In the genomic region with DNA sequence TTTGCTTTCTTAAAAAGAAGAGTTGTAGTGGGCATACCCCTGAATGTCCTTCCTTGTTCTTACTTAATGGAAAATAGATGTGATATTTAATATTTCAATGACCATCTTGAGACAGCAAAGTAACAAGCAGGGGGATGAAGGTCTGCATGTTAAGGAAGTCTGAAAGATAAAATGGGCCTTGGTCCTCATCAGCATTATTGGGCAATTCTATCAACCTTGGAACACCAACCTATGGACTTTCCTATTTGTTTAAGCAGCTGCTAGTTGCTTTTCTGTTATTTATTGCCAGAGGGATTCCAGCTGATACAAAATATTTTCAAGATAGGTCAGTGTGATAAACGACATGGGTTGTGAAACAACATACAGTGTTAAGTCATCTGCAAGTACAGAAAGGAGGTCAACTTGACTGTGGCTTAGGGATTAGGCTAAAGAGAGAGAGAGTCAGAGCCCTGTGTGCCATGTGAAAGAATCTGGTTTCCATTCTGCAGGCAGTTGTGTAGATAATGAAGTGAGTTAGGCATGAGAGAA, we compare ENCODE assay signal across 25 cellular contexts. TPM values are rescaled to one million over a fixed set of nuclear protein-coding genes. Genes with fewer than 3 reads are reported as not detected.
DNase-seq lines count a peak whose midpoint lies in the region; ATAC-seq and TF ChIP-seq lines count a peak whose summit lies in the region.
"Had no signal": no experiment of that assay in that cellular context is flagged by ENCODE, and none has a peak within 500 bp of the region (broad histone marks: within the 10 kb centered on the region; RNA-seq: fewer than 3 reads in every experiment).

No MANE protein-coding gene starts in this region.

- no peaks in the 10 kb centered on the region for H3K9me1 ChIP-seq in IMR-90 (ENCODE audit: insufficient read depth, low read length)

- WGBS in IMR-90 (ENCODE audit: extremely low coverage in 2 of 2, insufficient read length in 1 of 2), 2 experiments = 0% methylated on average over 1 of the region's 1 CpG; no CpG with 5 or more reads in 1 of the 2 experiments
- 7% methylated on average over 1 of the region's 1 CpG for WGBS in right lobe of liver (ENCODE audit: insufficient coverage, low coverage, low lambda C conversion rate, missing lambda C conversion rate)
- 5% methylated on average over 1 of the region's 1 CpG for WGBS in SK-N-SH (ENCODE audit: low lambda C conversion rate)

- H3K27ac ChIP-seq in IMR-90 (ENCODE audit: insufficient read depth, low read length) = peak overlapping the region; percentile 87; the same call in 1 of the 2 replicates
- peak overlapping the region; percentile 14 to 75 (median 67) for H3K27ac ChIP-seq in right lobe of liver
- no peak overlapping the region for H3K27ac ChIP-seq in effector memory CD4-positive, alpha-beta T cell (ENCODE audit: insufficient read depth, low read length, poor library complexity, severe bottlenecking)
- no peak overlapping the region for H3K27ac ChIP-seq in SK-N-SH (ENCODE audit: low read depth in 2 of 2, low read length in 1 of 2)
- H3K27ac ChIP-seq: BLaER1 treated with 17β-estradiol and CSF1 and Interleukin-3, amounts not matched to agents 10 nM and 100 nM; lower lobe of right lung; neural progenitor cell; tibial nerve had no signal

- H2AK5ac ChIP-seq in IMR-90 (ENCODE audit: low read depth, low read length) = no peak overlapping the region

- H3F3A ChIP-seq in SK-N-SH (replicated peaks; ENCODE audit: insufficient read depth) = no peaks in the 10 kb centered on the region

- peak overlapping the region; percentile 27; the same call in 1 of the 2 replicates for H3K18ac ChIP-seq in IMR-90 (ENCODE audit: low read depth, low read length)

- TF ChIP-seq POLR2A in IMR-90 (IDR thresholded peaks at IDR 0.05; ENCODE audit: low read depth, low read length) (no peak), right lobe of liver (IDR thresholded peaks at IDR 0.05) (peak; percentile 29)

- DNase-seq in IMR-90 = no peak
- DNase-seq in epithelial cell of esophagus (ENCODE audit: low read depth) = peak; percentile 8
- peak in 1 of 3 donors; percentile 48 for DNase-seq in right lobe of liver
- no peak for DNase-seq in stimulated activated effector memory CD8-positive, alpha-beta T cell treated with anti-CD3 and anti-CD28 coated beads, Interleukin-12 subunit alpha, Interleukin-12 subunit beta, amount 100 ng/mL, for 72 hours (ENCODE audit: low spot score in 2 of 2)
- no peak for DNase-seq in effector memory CD4-positive, alpha-beta T cell
- DNase-seq in NCI-H146 treated with DMSO at 0.1 percent for 48 hours (lab: John Stamatoyannopoulos, UW; ENCODE audit: unreplicated experiment) = no peak
- DNase-seq in SK-N-SH = no peak
- DNase-seq: activated CD4-positive, CD25-positive, alpha-beta regulatory T cell treated with anti-CD3 and anti-CD28 coated beads, Interleukin-2, amount 50 U/mL, for 72 hours; activated CD8-positive, alpha-beta T cell treated with anti-CD3 and anti-CD28 coated beads for 36 hours; activated effector memory CD4-positive, alpha-beta T cell treated with Interleukin-2 at 50 U/mL for 16 hours; caudate nucleus; DMS79; GDM1; KBM-7; lower lobe of right lung; NCI-H1417 treated with DMSO at 0.1 percent for 48 hours; NCI-H2107; NCI-H446; NCI-H82; RPMI8226 had no signal

- no peak overlapping the region for H2BK5ac ChIP-seq in IMR-90 (ENCODE audit: low read depth, low read length, poor library complexity, severe bottlenecking)

- no peak overlapping the region for H3K9ac ChIP-seq in IMR-90 (ENCODE audit: low read depth, low read length)
- H3K9ac ChIP-seq in SK-N-SH = no peak overlapping the region
- H3K9ac ChIP-seq: BLaER1 treated with 17β-estradiol and CSF1 and Interleukin-3, amounts not matched to agents 10 nM and 100 nM; neural progenitor cell had no signal

- intact Hi-C loops in IMR-90 (cut with micrococcal nuclease) = no loop called here
- intact Hi-C loops in right lobe of liver (cut with DNase I) = no loop called here

- peaks cover 5% of the 10 kb centered on the region; the same call in 1 of the 2 replicates for H3K4me1 ChIP-seq in IMR-90 (ENCODE audit: control insufficient read depth, insufficient read depth, low read length)
- H3K4me1 ChIP-seq in right lobe of liver = peaks cover 0 to 32% (median 11%) of the 10 kb centered on the region in 4 donors
- H3K4me1 ChIP-seq in effector memory CD4-positive, alpha-beta T cell (ENCODE audit: control insufficient read depth, insufficient read depth, low read length, poor library complexity, severe bottlenecking) = no peaks in the 10 kb centered on the region
- no peaks in the 10 kb centered on the region for H3K4me1 ChIP-seq in SK-N-SH (ENCODE audit: control insufficient read depth in 1 of 2, insufficient read depth in 2 of 2, low read depth in 1 of 2, low read length in 1 of 2)
- H3K4me1 ChIP-seq: BLaER1 treated with 17β-estradiol and CSF1 and Interleukin-3, amounts not matched to agents 10 nM and 100 nM; lower lobe of right lung; neural progenitor cell; tibial nerve had no signal

- no peak for TF ChIP-seq CTCF in IMR-90 (conservative IDR thresholded peaks at IDR 0.05; ENCODE audit: low read depth, low read length)
- TF ChIP-seq CTCF in epithelial cell of esophagus (IDR thresholded peaks at IDR 0.05; ENCODE audit: insufficient read depth, low read depth, low read length, missing control alignments) = no peak
- TF ChIP-seq CTCF in right lobe of liver (IDR thresholded peaks at IDR 0.05) = no peak
- TF ChIP-seq CTCF in SK-N-SH (IDR thresholded peaks at IDR 0.05) = no peak

- H4K20me1 ChIP-seq in IMR-90 (ENCODE audit: insufficient read depth, low read length) (no peaks in the 10 kb centered on the region), SK-N-SH (ENCODE audit: insufficient read depth) (no peaks in the 10 kb centered on the region)
- H4K20me1 ChIP-seq: BLaER1 treated with 17β-estradiol and CSF1 and Interleukin-3, amounts not matched to agents 10 nM and 100 nM had no signal

- H4K5ac ChIP-seq in IMR-90 (ENCODE audit: low read depth, low read length) = no peak overlapping the region; the same call in 1 of the 2 replicates

- H3K14ac ChIP-seq in IMR-90 (replicated peaks; ENCODE audit: low read depth, low read length) = no peak overlapping the region

- no peak overlapping the region for H3K4ac ChIP-seq in IMR-90 (ENCODE audit: low read depth, low read length)

- no peaks in the 10 kb centered on the region for H3K9me2 ChIP-seq in SK-N-SH

- H3K27ac Mint-ChIP-seq in stimulated activated effector memory CD8-positive, alpha-beta T cell treated with anti-CD3 and anti-CD28 coated beads, Interleukin-12 subunit alpha, Interleukin-12 subunit beta, amount 100 ng/mL, for 72 hours = no peak overlapping the region
- H3K27ac Mint-ChIP-seq: activated CD8-positive, alpha-beta T cell treated with anti-CD3 and anti-CD28 coated beads for 36 hours; activated naive CD8-positive, alpha-beta T cell; neural progenitor cell; T-helper 1 cell treated with Interleukin-12 subunit alpha and Interleukin-12 subunit beta and Interleukin-4 antibody, amounts not matched to agents 30 μg/mL and 1 μg/mL, for 36 hours had no signal

- ATAC-seq in IMR-90 (ENCODE audit: low read depth) (no peak), right lobe of liver (peak; percentile 66 to 80 (median 74))
- peak; percentile 61 for ATAC-seq in stimulated activated effector memory CD8-positive, alpha-beta T cell treated with anti-CD3 and anti-CD28 coated beads, Interleukin-12 subunit alpha, Interleukin-12 subunit beta, amount 100 ng/mL, for 72 hours
- ATAC-seq: activated CD8-positive, alpha-beta T cell treated with anti-CD3 and anti-CD28 coated beads for 36 hours had no signal

- H3K36me3 Mint-ChIP-seq in stimulated activated effector memory CD8-positive, alpha-beta T cell treated with anti-CD3 and anti-CD28 coated beads, Interleukin-12 subunit alpha, Interleukin-12 subunit beta, amount 100 ng/mL, for 72 hours = no peaks in the 10 kb centered on the region
- H3K36me3 Mint-ChIP-seq: neural progenitor cell had no signal

- TF ChIP-seq RAD21 in IMR-90 (IDR thresholded peaks at IDR 0.05; ENCODE audit: low read length) (no peak), SK-N-SH (IDR thresholded peaks at IDR 0.05; ENCODE audit: low read length) (no peak)

- H3K4me1 Mint-ChIP-seq in stimulated activated effector memory CD8-positive, alpha-beta T cell treated with anti-CD3 and anti-CD28 coated beads, Interleukin-12 subunit alpha, Interleukin-12 subunit beta, amount 100 ng/mL, for 72 hours = peaks cover 15% of the 10 kb centered on the region
- H3K4me1 Mint-ChIP-seq: neural progenitor cell had no signal

- H3K27me3 ChIP-seq in IMR-90 (ENCODE audit: control insufficient read depth, insufficient read depth, low read length) (no peaks in the 10 kb centered on the region; the same call in 1 of the 2 replicates), right lobe of liver (no peaks in the 10 kb centered on the region), SK-N-SH (ENCODE audit: insufficient read depth) (no peaks in the 10 kb centered on the region)
- no peaks in the 10 kb centered on the region for H3K27me3 ChIP-seq in effector memory CD4-positive, alpha-beta T cell (replicated peaks; ENCODE audit: control insufficient read depth, insufficient read depth, low read length, poor library complexity, severe bottlenecking)
- H3K27me3 ChIP-seq: BLaER1 treated with 17β-estradiol and CSF1 and Interleukin-3, amounts not matched to agents 10 nM and 100 nM; neural progenitor cell; tibial nerve had no signal

- POLR2A ChIA-PET in IMR-90 (lab: Charles Lee; ENCODE audit: unreplicated experiment) (no interaction called here), SK-N-SH (lab: Yijun Ruan, JAX) (no interaction called here)

- no peak overlapping the region; the same call in 1 of the 2 replicates for H3K4me2 ChIP-seq in IMR-90 (ENCODE audit: low read depth, low read length)
- H3K4me2 ChIP-seq in SK-N-SH = no peak overlapping the region
- H3K4me2 ChIP-seq: BLaER1 treated with 17β-estradiol and CSF1 and Interleukin-3, amounts not matched to agents 10 nM and 100 nM; neural progenitor cell had no signal

- H2AFZ ChIP-seq in IMR-90 (replicated peaks; ENCODE audit: low read length, poor library complexity) (no peak overlapping the region), SK-N-SH (ENCODE audit: low read depth) (no peak overlapping the region)
- H2AFZ ChIP-seq: neural progenitor cell had no signal

- H3K9me3 Mint-ChIP-seq in stimulated activated effector memory CD8-positive, alpha-beta T cell treated with anti-CD3 and anti-CD28 coated beads, Interleukin-12 subunit alpha, Interleukin-12 subunit beta, amount 100 ng/mL, for 72 hours = no peaks in the 10 kb centered on the region
- H3K9me3 Mint-ChIP-seq: activated CD8-positive, alpha-beta T cell treated with anti-CD3 and anti-CD28 coated beads for 36 hours; T-helper 1 cell treated with Interleukin-12 subunit alpha and Interleukin-12 subunit beta and Interleukin-4 antibody, amounts not matched to agents 30 μg/mL and 1 μg/mL, for 36 hours had no signal

- H2BK15ac ChIP-seq in IMR-90 (ENCODE audit: low read depth, low read length) = no peak overlapping the region

- no TSS peak for BruUV-seq in IMR-90 (replicated peaks; lab: Mats Ljungman, UMichigan)

- CTCF ChIA-PET in IMR-90 (lab: Yijun Ruan, JAX) = no interaction called here
- CTCF ChIA-PET in SK-N-SH (lab: Yijun Ruan, JAX) = no interaction called here

- dilution Hi-C loops in IMR-90 (cut with HindIII; ENCODE audit: low sequenced_read_pairs, unreplicated experiment) = no loop called here

- no peak for TF ChIP-seq EP300 in SK-N-SH (IDR thresholded peaks at IDR 0.05; ENCODE audit: borderline replicate concordance in 1 of 2, low read depth in 1 of 2, low read length in 1 of 2)

- no peak overlapping the region for H3K56ac ChIP-seq in IMR-90 (ENCODE audit: extremely low read depth, insufficient read depth, low read length)

- no peaks in the 10 kb centered on the region for H3K79me2 ChIP-seq in SK-N-SH (ENCODE audit: insufficient read depth)

- no peak overlapping the region for H2AK9ac ChIP-seq in IMR-90 (replicated peaks; ENCODE audit: low read depth, low read length, poor library complexity)

- H3K23ac ChIP-seq in IMR-90 (ENCODE audit: low read depth, low read length) = no peak overlapping the region

- H4K91ac ChIP-seq in IMR-90 (ENCODE audit: insufficient read depth, low read depth, low read length) = no peak overlapping the region

- H2BK20ac ChIP-seq in IMR-90 (ENCODE audit: low read depth, low read length) = no peak overlapping the region

- no peaks in the 10 kb centered on the region for H3K79me1 ChIP-seq in IMR-90 (ENCODE audit: low read depth in 1 of 2, low read length in 2 of 2)

- H3K4me3 ChIP-seq in IMR-90 (ENCODE audit: insufficient read depth, low read depth, low read length) (no peak overlapping the region), epithelial cell of esophagus (ENCODE audit: low read length) (no peak overlapping the region), right lobe of liver (no peak overlapping the region), SK-N-SH (ENCODE audit: low read depth in 2 of 2, low read length in 1 of 2) (no peak overlapping the region)
- H3K4me3 ChIP-seq in effector memory CD4-positive, alpha-beta T cell (ENCODE audit: insufficient read depth, low read depth, low read length, poor library complexity, severe bottlenecking) = no peak overlapping the region
- H3K4me3 ChIP-seq: BLaER1 treated with 17β-estradiol and CSF1 and Interleukin-3, amounts not matched to agents 10 nM and 100 nM; lower lobe of right lung; neural progenitor cell; tibial nerve had no signal

- H3K36me3 ChIP-seq in IMR-90 (ENCODE audit: control insufficient read depth, insufficient read depth, low read length) (no peaks in the 10 kb centered on the region), right lobe of liver (no peaks in the 10 kb centered on the region), SK-N-SH (replicated peaks in 1 of 2; ENCODE audit: control insufficient read depth in 1 of 2, insufficient read depth in 2 of 2, low read length in 1 of 2) (no peaks in the 10 kb centered on the region)
- H3K36me3 ChIP-seq in effector memory CD4-positive, alpha-beta T cell (ENCODE audit: control insufficient read depth, insufficient read depth, low read length) = peaks cover 6% of the 10 kb centered on the region
- H3K36me3 ChIP-seq: BLaER1 treated with 17β-estradiol and CSF1 and Interleukin-3, amounts not matched to agents 10 nM and 100 nM; lower lobe of right lung; neural progenitor cell; tibial nerve had no signal

- H3K9me3 ChIP-seq in IMR-90 (ENCODE audit: control insufficient read depth, insufficient read depth, low read length) (peaks cover 3% of the 10 kb centered on the region; the same call in 1 of the 2 replicates), right lobe of liver (no peaks in the 10 kb centered on the region), SK-N-SH (no peaks in the 10 kb centered on the region)
- no peaks in the 10 kb centered on the region for H3K9me3 ChIP-seq in effector memory CD4-positive, alpha-beta T cell (ENCODE audit: control insufficient read depth, low read length)
- H3K9me3 ChIP-seq: lower lobe of right lung had no signal

- H2BK120ac ChIP-seq in IMR-90 (ENCODE audit: low read depth, low read length) = no peak overlapping the region

- H3K4me3 Mint-ChIP-seq in stimulated activated effector memory CD8-positive, alpha-beta T cell treated with anti-CD3 and anti-CD28 coated beads, Interleukin-12 subunit alpha, Interleukin-12 subunit beta, amount 100 ng/mL, for 72 hours = no peak overlapping the region
- H3K4me3 Mint-ChIP-seq: activated CD8-positive, alpha-beta T cell treated with anti-CD3 and anti-CD28 coated beads for 36 hours; activated naive CD8-positive, alpha-beta T cell; neural progenitor cell; T-helper 1 cell treated with Interleukin-12 subunit alpha and Interleukin-12 subunit beta and Interleukin-4 antibody, amounts not matched to agents 30 μg/mL and 1 μg/mL, for 36 hours had no signal

- no peak overlapping the region for H4K8ac ChIP-seq in IMR-90 (ENCODE audit: low read depth in 2 of 2, low read length in 2 of 2)

- in situ Hi-C loops in IMR-90 (cut with MboI; ENCODE audit: low sequenced_read_pairs) = no loop called here

RNA-seq across cellular contexts. Expression of gene A2M, which starts 16.4 kb away (rescaled TPM):
- 0.56 and 1.1 TPM in 2 replicates for total RNA-seq in IMR-90 (2012; rRNA removed)
- 3.2 and 3.6 TPM in 2 replicates for polyA plus RNA-seq in IMR-90 (2012; rRNA removed)
- 1.1 and 1.6 TPM in 2 replicates for polyA plus RNA-seq in IMR-90 (2012; cell fraction: cytosol; rRNA removed)
- polyA plus RNA-seq in IMR-90 (2012; cell fraction: nucleus; rRNA removed; ENCODE audit: low replicate concordance) = 0.87 and 5.1 TPM in 2 replicates
- total RNA-seq in right lobe of liver = 1,000 to 10,000 TPM in 5 of 6 experiments, 100 to 1,000 TPM in 1; 978 to 3,352 (median 2,507) TPM
- polyA plus RNA-seq in SK-N-SH (2012; rRNA removed) = 0.02 TPM in 1 of 2 replicates, not detected in the other
- 0.01 TPM in 1 of 2 replicates, not detected in the other for polyA plus RNA-seq in SK-N-SH (2012; cell fraction: cytosol; rRNA removed)
- not detected in 2 replicates for polyA plus RNA-seq in SK-N-SH (2012; cell fraction: nucleus; rRNA removed)
- total RNA-seq: activated CD8-positive, alpha-beta T cell treated with anti-CD3 and anti-CD28 coated beads for 36 hours had no signal

Comparison
In these comparisons a context has a peak if more than half of its experiments do, and no peak if none do; other contexts are left out.
1. H3K27ac ChIP-seq: peak in IMR-90 (single experiment) and right lobe of liver (3 of 3); none in effector memory CD4-positive, alpha-beta T cell (single experiment) and SK-N-SH (0 of 2).
2. RNA of gene A2M, which starts 16.4 kb away (total RNA-seq): 978 to 3,352 TPM in right lobe of liver; 0.56 to 1.1 TPM in IMR-90; every median in the first group is over 100 times any median in the second.